Comparison of ENCODE assay signal across 8 cellular contexts in genomic region chr9:134738869-134739659, GRCh38.
DNase-seq lines count a peak whose midpoint lies in the region; ATAC-seq, FAIRE-seq and TF ChIP-seq lines count a peak whose summit lies in the region.

No MANE protein-coding gene starts in this region.

- H3K9me2 ChIP-seq in PC-9 (ENCODE audit: insufficient read depth): no peaks in the 10 kb centered on the region

- TF ChIP-seq CTCF in PC-9 (conservative IDR thresholded peaks at IDR 0.05) (peak; percentile 87), gastrocnemius medialis (IDR thresholded peaks at IDR 0.05 in 4 of 5, conservative IDR thresholded peaks at IDR 0.05 in 1 of 5) (peak; percentile 59 to 85 (median 83))

- H3K4me2 ChIP-seq in PC-9: no peak overlapping the region

- no peak overlapping the region for H3K27ac Mint-ChIP-seq in activated naive CD8-positive, alpha-beta T cell treated with anti-CD3 and anti-CD28 coated beads, Interleukin-2, amount 10 ng/mL, durations not matched to agents 7 days and 5 days

- no peaks in the 10 kb centered on the region for H3K4me1 Mint-ChIP-seq in activated naive CD8-positive, alpha-beta T cell treated with anti-CD3 and anti-CD28 coated beads, Interleukin-2, amount 10 ng/mL, durations not matched to agents 7 days and 5 days

- in situ Hi-C loops in gastrocnemius medialis (cut with MboI; ENCODE audit: low sequenced_read_pairs in 4 of 4): loop anchor here in 2 of 4 donors (5.0 to 25.0 kb wide), 3 partner anchors 37 to 277 kb away; no protein-coding TSS in a partner anchor

- no peaks in the 10 kb centered on the region for H3K79me2 ChIP-seq in PC-9 (ENCODE audit: low read depth)

- no peaks in the 10 kb centered on the region for H3K4me1 ChIP-seq in PC-9 (replicated peaks; ENCODE audit: insufficient read depth)
- no peaks in the 10 kb centered on the region for H3K4me1 ChIP-seq in right cardiac atrium (ENCODE audit: control insufficient read depth, insufficient read depth, low read length)
- peaks cover 10 to 13% of the 10 kb centered on the region in 2 donors for H3K4me1 ChIP-seq in gastrocnemius medialis

- no peaks in the 10 kb centered on the region for H3K27me3 Mint-ChIP-seq in activated naive CD8-positive, alpha-beta T cell treated with anti-CD3 and anti-CD28 coated beads, Interleukin-2, amount 10 ng/mL, durations not matched to agents 7 days and 5 days

- peak; percentile 88 for DNase-seq in AG20443 (ENCODE audit: low spot score)
- peak; percentile 15 for DNase-seq in GM18507 (ENCODE audit: extremely low spot score, insufficient read length, low read depth)
- peak in 1 of 2 experiments; percentile 70 for DNase-seq in PC-9
- peak; percentile 59 for DNase-seq in activated naive CD8-positive, alpha-beta T cell treated with anti-CD3 and anti-CD28 coated beads, Interleukin-2, amount 10 ng/mL, durations not matched to agents 7 days and 5 days
- DNase-seq in right cardiac atrium: peak; percentile 77 to 91 (median 89)
- DNase-seq in gastrocnemius medialis: peak; percentile 33 to 48
- DNase-seq in cortex of kidney (lab: John Stamatoyannopoulos, UW): no peak

- H2AFZ ChIP-seq in PC-9: no peak overlapping the region

- TF ChIP-seq POLR2A in gastrocnemius medialis (IDR thresholded peaks at IDR 0.05): no peak

- H3K4me3 Mint-ChIP-seq in activated naive CD8-positive, alpha-beta T cell treated with anti-CD3 and anti-CD28 coated beads, Interleukin-2, amount 10 ng/mL, durations not matched to agents 7 days and 5 days: no peak overlapping the region

- H3K9me3 ChIP-seq in PC-9 (ENCODE audit: insufficient read depth, low read depth) (no peaks in the 10 kb centered on the region), right cardiac atrium (ENCODE audit: control insufficient read depth, low read length) (no peaks in the 10 kb centered on the region), gastrocnemius medialis (no peaks in the 10 kb centered on the region)

- BruUV-seq in PC-9 (replicated peaks; lab: Mats Ljungman, UMichigan): no TSS peak

- ATAC-seq in activated naive CD8-positive, alpha-beta T cell treated with anti-CD3 and anti-CD28 coated beads, Interleukin-2, amount 10 ng/mL, durations not matched to agents 7 days and 5 days (ENCODE audit: low read depth): peak; percentile 33
- peak; percentile 47 to 66 for ATAC-seq in right cardiac atrium
- peak in 1 of 2 donors; percentile 21 for ATAC-seq in gastrocnemius medialis
- no peak for ATAC-seq in HG03521 (IDR thresholded peaks at IDR 0.05; ENCODE audit: unreplicated experiment)

- H3K36me3 ChIP-seq in PC-9 (ENCODE audit: low read depth) (no peaks in the 10 kb centered on the region), gastrocnemius medialis (no peaks in the 10 kb centered on the region)

- H3K4me3 ChIP-seq in PC-9 (no peak overlapping the region), right cardiac atrium (ENCODE audit: low read length) (no peak overlapping the region), gastrocnemius medialis (no peak overlapping the region)

- no peak for FAIRE-seq in GM18507 (lab: Jason Lieb, UNC)

- H4K20me1 ChIP-seq in PC-9 (ENCODE audit: insufficient read depth): no peaks in the 10 kb centered on the region

- peaks cover 72% of the 10 kb centered on the region for H3K27me3 ChIP-seq in PC-9 (ENCODE audit: insufficient read depth, low read depth)
- no peaks in the 10 kb centered on the region for H3K27me3 ChIP-seq in right cardiac atrium (ENCODE audit: control insufficient read depth, insufficient read depth)
- H3K27me3 ChIP-seq in gastrocnemius medialis: peaks cover 4 to 9% (median 7%) of the 10 kb centered on the region in 3 donors

- CTCF ChIA-PET in PC-9 (lab: Charles Lee): interaction anchor here (0.7 to 1.5 kb wide), 2 partner anchors 289 to 568 kb away, joined by 4 to 12 read pairs; no protein-coding TSS in a partner anchor

- no peaks in the 10 kb centered on the region for H3K9me3 Mint-ChIP-seq in activated naive CD8-positive, alpha-beta T cell treated with anti-CD3 and anti-CD28 coated beads, Interleukin-2, amount 10 ng/mL, durations not matched to agents 7 days and 5 days

- H3K27ac ChIP-seq in PC-9: no peak overlapping the region
- H3K27ac ChIP-seq in right cardiac atrium (ENCODE audit: low read length): no peak overlapping the region
- no peak overlapping the region for H3K27ac ChIP-seq in gastrocnemius medialis

- H3F3A ChIP-seq in PC-9 (ENCODE audit: insufficient read depth, low read depth): no peaks in the 10 kb centered on the region

- POLR2A ChIA-PET in PC-9 (lab: Charles Lee; ENCODE audit: unreplicated experiment): no interaction called here
- POLR2A ChIA-PET in activated naive CD8-positive, alpha-beta T cell treated with anti-CD3 and anti-CD28 coated beads, Interleukin-2, amount 10 ng/mL, durations not matched to agents 7 days and 5 days (lab: Charles Lee): no interaction called here

- intact Hi-C loops in PC-9 (cut with micrococcal nuclease; ENCODE audit: unreplicated experiment) (loop anchor here (1.0 kb wide), 1 partner anchor 41 kb away; no protein-coding TSS in a partner anchor), right cardiac atrium (cut with DNase I) (loop anchor here in 3 of 4 donors (2.0 to 10.0 kb wide), 5 partner anchors 40 to 564 kb away; no protein-coding TSS in a partner anchor), gastrocnemius medialis (cut with DNase I; ENCODE audit: low total_unique reads) (loop anchor here (1.0 to 10.0 kb wide), 3 partner anchors 41 to 574 kb away; partner anchors contain the start of gene RNU6ATAC)

- H3K36me3 Mint-ChIP-seq in activated naive CD8-positive, alpha-beta T cell treated with anti-CD3 and anti-CD28 coated beads, Interleukin-2, amount 10 ng/mL, durations not matched to agents 7 days and 5 days: no peaks in the 10 kb centered on the region

- WGBS in right cardiac atrium: 31% methylated on average over 31 of the region's 31 CpGs
